ENCODE assay signal across 5 cellular contexts in the genomic region with DNA sequence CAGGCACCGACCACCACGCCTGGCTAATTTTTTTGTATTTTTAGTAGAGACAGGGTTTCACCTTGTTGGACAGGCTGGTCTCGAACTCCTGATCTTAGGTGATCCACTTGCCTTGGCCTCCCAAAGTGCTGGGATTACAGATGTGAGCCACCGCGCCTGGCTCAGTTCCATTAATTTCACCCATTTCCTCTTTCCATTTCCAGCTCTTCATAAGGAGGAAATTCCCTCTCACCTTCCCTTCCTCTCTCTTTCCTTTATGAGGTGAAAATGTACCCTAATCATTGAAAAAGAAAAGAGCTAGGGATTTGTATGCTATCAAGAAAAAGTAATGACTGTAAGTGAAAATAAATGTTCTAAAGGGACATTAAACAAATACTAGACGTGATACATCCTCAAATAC. TPM values are rescaled to one million over a fixed set of nuclear protein-coding genes. Genes with fewer than 3 reads are reported as not detected.
DNase-seq lines count a peak whose midpoint lies in the region; ATAC-seq, FAIRE-seq and TF ChIP-seq lines count a peak whose summit lies in the region.
"Not testable (repeated sequence)": the region's sequence is repeated elsewhere in the genome, so short reads cannot be mapped to it uniquely, and the experiment has no call there.

No MANE protein-coding gene starts in this region.

- H2AFZ ChIP-seq in endothelial cell of umbilical vein (ENCODE audit: low read depth, low read length) = not testable (repeated sequence)

- not testable (repeated sequence) for H3K4me3 Mint-ChIP-seq in T-helper 17 cell
- peak overlapping the region; percentile 67 for H3K4me3 Mint-ChIP-seq in dendritic cell treated with granulocyte-macrophage colony-stimulating factor and Interleukin-4, amounts not matched to agents 40 ng/mL and 50 ng/mL, for 4 days

- intact Hi-C loops in dendritic cell treated with granulocyte-macrophage colony-stimulating factor and Interleukin-4, amounts not matched to agents 40 ng/mL and 50 ng/mL, for 4 days (cut with micrococcal nuclease) = loop anchor here (5.0 kb wide), 1 partner anchor 41 kb away; no protein-coding TSS in a partner anchor
- intact Hi-C loops in endothelial cell of umbilical vein (cut with micrococcal nuclease) = not testable (repeated sequence)

- POLR2A ChIA-PET in endothelial cell of umbilical vein (lab: Charles Lee) = not testable (repeated sequence)

- peaks cover 13 to 39% (median 20%) of the 10 kb centered on the region in 10 experiments; a peak in 18 of 20 replicates for H3K4me1 ChIP-seq in BLaER1 treated with 17β-estradiol and CSF1 and Interleukin-3, amounts not matched to agents 10 nM and 100 nM
- not testable (repeated sequence) for H3K4me1 ChIP-seq in endothelial cell of umbilical vein (ENCODE audit: control insufficient read depth, extremely low read depth, insufficient read depth, low read length)

- not testable (repeated sequence) for H3K9me1 ChIP-seq in endothelial cell of umbilical vein (replicated peaks; ENCODE audit: control insufficient read depth, extremely low read depth, insufficient read depth, low read length)

- H3K9ac ChIP-seq in BLaER1 treated with 17β-estradiol and CSF1 and Interleukin-3, amounts not matched to agents 10 nM and 100 nM; endothelial cell of umbilical vein (replicated peaks; ENCODE audit: extremely low read depth, insufficient read depth, low read length): not testable (repeated sequence)

- peak overlapping the region; percentile 51 for H3K27ac Mint-ChIP-seq in T-helper 17 cell
- peak overlapping the region; percentile 89 for H3K27ac Mint-ChIP-seq in dendritic cell treated with granulocyte-macrophage colony-stimulating factor and Interleukin-4, amounts not matched to agents 40 ng/mL and 50 ng/mL, for 4 days

- TF ChIP-seq POLR2A in endothelial cell of umbilical vein (IDR thresholded peaks at IDR 0.05; ENCODE audit: low read depth, low read length) = not testable (repeated sequence)

- not testable (repeated sequence) for BruUV-seq in endothelial cell of umbilical vein (replicated peaks; lab: Mats Ljungman, UMichigan)

- H4K20me1 ChIP-seq in BLaER1 treated with 17β-estradiol and CSF1 and Interleukin-3, amounts not matched to agents 10 nM and 100 nM; endothelial cell of umbilical vein (replicated peaks; ENCODE audit: control insufficient read depth, extremely low read depth, insufficient read depth, low read length): not testable (repeated sequence)

- dilution Hi-C loops in endothelial cell of umbilical vein (cut with MboI; ENCODE audit: extremely low pct_ligation_motif_present, low sequenced_read_pairs) = not testable (repeated sequence)

- peak overlapping the region in 7 of 11 experiments; percentile 38 to 86 (median 47); a peak in 10 of 22 replicates for H3K4me2 ChIP-seq in BLaER1 treated with 17β-estradiol and CSF1 and Interleukin-3, amounts not matched to agents 10 nM and 100 nM
- not testable (repeated sequence) for H3K4me2 ChIP-seq in endothelial cell of umbilical vein (ENCODE audit: insufficient read depth, low read length)

- not testable (repeated sequence) for H3K27me3 Mint-ChIP-seq in T-helper 17 cell; dendritic cell treated with granulocyte-macrophage colony-stimulating factor and Interleukin-4, amounts not matched to agents 40 ng/mL and 50 ng/mL, for 4 days

- ATAC-seq in T-helper 17 cell = not testable (repeated sequence)

- H3K4me1 Mint-ChIP-seq in T-helper 17 cell = peaks cover 14% of the 10 kb centered on the region
- H3K4me1 Mint-ChIP-seq in dendritic cell treated with granulocyte-macrophage colony-stimulating factor and Interleukin-4, amounts not matched to agents 40 ng/mL and 50 ng/mL, for 4 days (ENCODE audit: low read depth) = peaks cover 79% of the 10 kb centered on the region

- not testable (repeated sequence) for H3K79me2 ChIP-seq in endothelial cell of umbilical vein (ENCODE audit: control insufficient read depth, insufficient read depth, low read length)

- H3K27ac ChIP-seq in BLaER1 treated with 17β-estradiol and CSF1 and Interleukin-3, amounts not matched to agents 10 nM and 100 nM; endothelial cell of umbilical vein (ENCODE audit: insufficient read depth, low read depth, low read length): not testable (repeated sequence)

- DNase-seq in CD1c-positive myeloid dendritic cell (ENCODE audit: extremely low spot score) (peak; percentile 36), endothelial cell of umbilical vein (ENCODE audit: low read depth, low spot score) (peak; percentile 11)
- DNase-seq in T-helper 17 cell = not testable (repeated sequence)

- H3K9me3 Mint-ChIP-seq in dendritic cell treated with granulocyte-macrophage colony-stimulating factor and Interleukin-4, amounts not matched to agents 40 ng/mL and 50 ng/mL, for 4 days = not testable (repeated sequence)

- H3K27me3 ChIP-seq in BLaER1 treated with 17β-estradiol and CSF1 and Interleukin-3, amounts not matched to agents 10 nM and 100 nM = not testable (repeated sequence)
- H3K27me3 ChIP-seq in endothelial cell of umbilical vein (ENCODE audit: control insufficient read depth in 2 of 2, insufficient read depth in 2 of 2, low read length in 2 of 2) = peaks cover 5 to 11% of the 10 kb centered on the region in 2 experiments

- H3K36me3 Mint-ChIP-seq in T-helper 17 cell (ENCODE audit: low read depth) = not testable (repeated sequence)
- H3K36me3 Mint-ChIP-seq in dendritic cell treated with granulocyte-macrophage colony-stimulating factor and Interleukin-4, amounts not matched to agents 40 ng/mL and 50 ng/mL, for 4 days (ENCODE audit: low read depth) = peaks cover 23% of the 10 kb centered on the region

- H3K36me3 ChIP-seq in BLaER1 treated with 17β-estradiol and CSF1 and Interleukin-3, amounts not matched to agents 10 nM and 100 nM; endothelial cell of umbilical vein (ENCODE audit: control insufficient read depth in 2 of 2, extremely low read depth in 1 of 2, insufficient read depth in 2 of 2, low read length in 2 of 2): not testable (repeated sequence)

- not testable (repeated sequence) for FAIRE-seq in endothelial cell of umbilical vein (lab: Jason Lieb, UNC)

- not testable (repeated sequence) for H3K4me3 ChIP-seq in BLaER1 treated with 17β-estradiol and CSF1 and Interleukin-3, amounts not matched to agents 10 nM and 100 nM; endothelial cell of umbilical vein (replicated peaks in 1 of 3; ENCODE audit: insufficient read depth in 1 of 3, low read depth in 1 of 3, low read length in 3 of 3)

- H3K9me3 ChIP-seq in BLaER1 treated with 17β-estradiol and CSF1 and Interleukin-3, amounts not matched to agents 10 nM and 100 nM (replicated peaks in 1 of 11); T-helper 17 cell (ENCODE audit: control insufficient read depth, low read length, poor library complexity, severe bottlenecking); endothelial cell of umbilical vein (replicated peaks; ENCODE audit: control insufficient read depth, insufficient read depth, low read length): not testable (repeated sequence)

- CTCF ChIA-PET in endothelial cell of umbilical vein (lab: Charles Lee) = not testable (repeated sequence)

- TF ChIP-seq CTCF in endothelial cell of umbilical vein (IDR thresholded peaks at IDR 0.05; ENCODE audit: extremely low read depth in 1 of 2, insufficient read depth in 1 of 2, low read depth in 1 of 2, low read length in 2 of 2) = not testable (repeated sequence)

RNA-seq across cellular contexts. Expression of a gene that starts 50.6 kb away (rescaled TPM):
- total RNA-seq in T-helper 17 cell = 10 to 100 TPM; 41.3 to 51.8 TPM
- 45.1 and 51.5 TPM in 2 replicates for total RNA-seq in endothelial cell of umbilical vein
- polyA plus RNA-seq in endothelial cell of umbilical vein = 17.0 and 19.3 TPM in 2 replicates
- 21.6 and 26.4 TPM in 2 replicates for polyA plus RNA-seq in endothelial cell of umbilical vein (2011; cell fraction: cytosol; rRNA removed)
- 34.8 and 48.5 TPM in 2 replicates for polyA plus RNA-seq in endothelial cell of umbilical vein (2011; cell fraction: nucleus; rRNA removed)
- 25.4 and 32.6 TPM in 2 replicates for polyA plus RNA-seq in endothelial cell of umbilical vein (2012)
- polyA minus RNA-seq in endothelial cell of umbilical vein = 20.3 and 29.0 TPM in 2 replicates
- not detected for polyA minus RNA-seq in endothelial cell of umbilical vein (2011; cell fraction: cytosol; rRNA and poly(A)+ RNA removed)
- polyA minus RNA-seq in endothelial cell of umbilical vein (2011; cell fraction: nucleus; rRNA and poly(A)+ RNA removed) = 18.6 and 21.3 TPM in 2 replicates
